ENCODE assay signal across 8 cellular contexts in genomic region chr4:1856920-1857699, GRCh38. TPM values are rescaled to one million over a fixed set of nuclear protein-coding genes. Genes with fewer than 3 reads are reported as not detected.
DNase-seq lines count a peak whose midpoint lies in the region; ATAC-seq and TF ChIP-seq lines count a peak whose summit lies in the region.

No MANE protein-coding gene starts in this region.

- H3K27me3 Mint-ChIP-seq in CD8-positive, alpha-beta T cell (ENCODE audit: low read depth), result no peaks in the 10 kb centered on the region

- TF ChIP-seq POLR2A in transverse colon (IDR thresholded peaks at IDR 0.05), result no peak

- H3K36me3 ChIP-seq in CD8-positive, alpha-beta T cell (ENCODE audit: insufficient read depth, low read length), result no peaks in the 10 kb centered on the region
- H3K36me3 ChIP-seq in colonic mucosa, result no peaks in the 10 kb centered on the region
- no peaks in the 10 kb centered on the region for H3K36me3 ChIP-seq in transverse colon

- no peak for TF ChIP-seq EP300 in transverse colon (IDR thresholded peaks at IDR 0.05; ENCODE audit: low read depth)

- in situ Hi-C loops in transverse colon (cut with MboI; ENCODE audit: low pct_ligation_motif_present in 1 of 4, low pct_unique_long_range_greater_than_20kb in 1 of 4, low sequenced_read_pairs in 3 of 4), result no loop called here

- no peak for TF ChIP-seq CTCF in CD8-positive, alpha-beta T cell (IDR thresholded peaks at IDR 0.05)
- TF ChIP-seq CTCF in LNCaP clone FGC (IDR thresholded peaks at IDR 0.05; ENCODE audit: control insufficient read depth, extremely low read depth, insufficient read depth) (no peak), colonic mucosa (IDR thresholded peaks at IDR 0.05) (no peak), transverse colon (IDR thresholded peaks at IDR 0.05) (no peak)

- peaks cover 42% of the 10 kb centered on the region for H3K4me1 Mint-ChIP-seq in CD8-positive, alpha-beta T cell (ENCODE audit: low read depth)

- ATAC-seq in CD8-positive, alpha-beta T cell, result no peak
- no peak for ATAC-seq in GM18520 (IDR thresholded peaks at IDR 0.05; ENCODE audit: unreplicated experiment)
- no peak for ATAC-seq in GM21576 (IDR thresholded peaks at IDR 0.05; ENCODE audit: unreplicated experiment)

- no peak for DNase-seq in CD8-positive, alpha-beta T cell
- DNase-seq in LNCaP clone FGC (ENCODE audit: low read depth) (no peak), colonic mucosa (peak; percentile 69), lung microvascular endothelial cell (ENCODE audit: low read depth in 2 of 2) (peak; percentile 8 to 29), transverse colon (peak; percentile 44), HCEC 1CT (no peak)

- H3K4me3 Mint-ChIP-seq in CD8-positive, alpha-beta T cell, result peak overlapping the region; percentile 79

- H3K9ac ChIP-seq in colonic mucosa (ENCODE audit: low read depth in 2 of 2, low read length in 2 of 2), result peak overlapping the region; percentile 92 to 94

- peak overlapping the region; percentile 91 for H3K4me3 ChIP-seq in CD8-positive, alpha-beta T cell (ENCODE audit: low read depth, low read length)
- H3K4me3 ChIP-seq in LNCaP clone FGC (ENCODE audit: low read depth, low read length) (peak overlapping the region; percentile 92), colonic mucosa (peak overlapping the region; percentile 72), transverse colon (peak overlapping the region; percentile 62 to 96 (median 90))

- WGBS in transverse colon (ENCODE audit: low coverage in 1 of 2), 2 donors, result 29% methylated on average over 27 of the region's 33 CpGs; no CpG with 5 or more reads in 1 of the 2 donors

- CTCF ChIA-PET in CD8-positive, alpha-beta T cell (lab: Charles Lee), result interaction anchor here (1.1 to 1.2 kb wide), 2 partner anchors 41 to 43 kb away, joined by 3 to 4 read pairs; no protein-coding TSS in a partner anchor

- H3K27me3 ChIP-seq in CD8-positive, alpha-beta T cell (ENCODE audit: insufficient read depth, low read length), result no peaks in the 10 kb centered on the region
- H3K27me3 ChIP-seq in colonic mucosa (no peaks in the 10 kb centered on the region), transverse colon (no peaks in the 10 kb centered on the region)

- intact Hi-C loops in CD8-positive, alpha-beta T cell (cut with DNase I, micrococcal nuclease), result loop anchor here (1.0 to 10.0 kb wide), 13 partner anchors 13 to 1105 kb away; partner anchors contain the start of genes GRK4 (in 2 of the 2), NOP14 (in 2 of the 2), SLBP (in 2 of the 2) and FAM193A (in 1 of the 2)
- intact Hi-C loops in colonic mucosa (cut with DNase I), result loop anchor here (10.0 kb wide), 1 partner anchor 48 kb away; no protein-coding TSS in a partner anchor
- intact Hi-C loops in transverse colon (cut with DNase I; ENCODE audit: low total_unique reads), result loop anchor here (10.0 kb wide), 1 partner anchor 48 kb away; no protein-coding TSS in a partner anchor

- peak overlapping the region; percentile 22 for H3K27ac Mint-ChIP-seq in CD8-positive, alpha-beta T cell

- H3K9me3 Mint-ChIP-seq in CD8-positive, alpha-beta T cell, result no peaks in the 10 kb centered on the region

- H3K4me1 ChIP-seq in CD8-positive, alpha-beta T cell (ENCODE audit: insufficient read depth, low read length), result peaks cover 26% of the 10 kb centered on the region
- H3K4me1 ChIP-seq in colonic mucosa (peaks cover 10% of the 10 kb centered on the region), transverse colon (peaks cover 14 to 52% (median 35%) of the 10 kb centered on the region in 4 donors)

- POLR2A ChIA-PET in CD8-positive, alpha-beta T cell (lab: Charles Lee), result interaction anchor here (1.0 to 4.4 kb wide), 3 partner anchors 13 to 145 kb away, joined by 3 to 32 read pairs (median 4); partner anchors contain the start of genes NSD2, SLBP, TACC3 and TMEM129

- H3K27ac ChIP-seq in CD8-positive, alpha-beta T cell (ENCODE audit: low read depth, low read length), result no peak overlapping the region
- H3K27ac ChIP-seq in colonic mucosa (peak overlapping the region; percentile 81), transverse colon (peak overlapping the region; percentile 89 to 93 (median 92))

- H3K36me3 Mint-ChIP-seq in CD8-positive, alpha-beta T cell, result peaks cover 3% of the 10 kb centered on the region

- no peaks in the 10 kb centered on the region for H3K9me3 ChIP-seq in CD8-positive, alpha-beta T cell (ENCODE audit: low read length)
- no peaks in the 10 kb centered on the region for H3K9me3 ChIP-seq in colonic mucosa
- H3K9me3 ChIP-seq in transverse colon, result no peaks in the 10 kb centered on the region

RNA-seq across cellular contexts. Expression of gene LETM1, which starts 1.2 kb away (rescaled TPM):
- 10 to 100 TPM; 22.7 to 25.9 TPM for total RNA-seq in CD8-positive, alpha-beta T cell
- total RNA-seq in colonic mucosa, result 100 to 1,000 TPM in 1 of 2 donors, 10 to 100 TPM in 1; 76.2 to 139 TPM
- 48.6 and 70.2 TPM in 2 replicates for total RNA-seq in lung microvascular endothelial cell
- 100 to 1,000 TPM; 173 to 469 (median 243) TPM for total RNA-seq in transverse colon

RNA-seq across cellular contexts. Expression of gene NSD2, which starts 14.1 kb away (rescaled TPM):
- 10 to 100 TPM; 27.3 to 32.5 TPM for total RNA-seq in CD8-positive, alpha-beta T cell
- 100 to 1,000 TPM in 1 of 2 donors, 10 to 100 TPM in 1; 80.1 to 176 TPM for total RNA-seq in colonic mucosa
- total RNA-seq in lung microvascular endothelial cell, result 29.9 and 32.7 TPM in 2 replicates
- total RNA-seq in transverse colon, result 100 to 1,000 TPM in 3 of 4 donors, 10 to 100 TPM in 1; 78.4 to 591 (median 158) TPM

Comparison
In these comparisons a context has a peak if more than half of its experiments do, and no peak if none do; other contexts are left out.
1. DNase-seq: peak in colonic mucosa (single experiment), lung microvascular endothelial cell (2 of 2) and transverse colon (single experiment); none in CD8-positive, alpha-beta T cell (0 of 7), LNCaP clone FGC (single experiment) and HCEC 1CT (single experiment).
2. Peak in every context shown above with its lines, with median percentiles within 50 percentile points of each other: H3K4me3 ChIP-seq.